ENCODE assay signal across 1 cellular context in genomic region chr1:39554277-39554676, GRCh38.
TF ChIP-seq lines count a peak whose summit lies in the region.

No MANE protein-coding gene starts in this region.

TF ChIP-seq in IMR-90, 13 proteins besides CTCF, POLR2A, EP300 and RAD21:
- TF ChIP-seq NFE2L2 (IDR thresholded peaks at IDR 0.05; ENCODE audit: low read depth, low read length) (no peak), FOS (IDR thresholded peaks at IDR 0.05; ENCODE audit: low read depth, low read length) (no peak), SMC3 (IDR thresholded peaks at IDR 0.05; ENCODE audit: low read depth, low read length) (no peak), USF2 (IDR thresholded peaks at IDR 0.05; ENCODE audit: low read depth, low read length) (no peak)
- TF ChIP-seq, protein P1, sequence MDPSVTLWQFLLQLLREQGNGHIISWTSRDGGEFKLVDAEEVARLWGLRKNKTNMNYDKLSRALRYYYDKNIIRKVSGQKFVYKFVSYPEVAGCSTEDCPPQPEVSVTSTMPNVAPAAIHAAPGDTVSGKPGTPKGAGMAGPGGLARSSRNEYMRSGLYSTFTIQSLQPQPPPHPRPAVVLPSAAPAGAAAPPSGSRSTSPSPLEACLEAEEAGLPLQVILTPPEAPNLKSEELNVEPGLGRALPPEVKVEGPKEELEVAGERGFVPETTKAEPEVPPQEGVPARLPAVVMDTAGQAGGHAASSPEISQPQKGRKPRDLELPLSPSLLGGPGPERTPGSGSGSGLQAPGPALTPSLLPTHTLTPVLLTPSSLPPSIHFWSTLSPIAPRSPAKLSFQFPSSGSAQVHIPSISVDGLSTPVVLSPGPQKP (IDR thresholded peaks at IDR 0.05; ENCODE audit: borderline replicate concordance, low read depth, low read length) = no peak
